In the genomic region with DNA sequence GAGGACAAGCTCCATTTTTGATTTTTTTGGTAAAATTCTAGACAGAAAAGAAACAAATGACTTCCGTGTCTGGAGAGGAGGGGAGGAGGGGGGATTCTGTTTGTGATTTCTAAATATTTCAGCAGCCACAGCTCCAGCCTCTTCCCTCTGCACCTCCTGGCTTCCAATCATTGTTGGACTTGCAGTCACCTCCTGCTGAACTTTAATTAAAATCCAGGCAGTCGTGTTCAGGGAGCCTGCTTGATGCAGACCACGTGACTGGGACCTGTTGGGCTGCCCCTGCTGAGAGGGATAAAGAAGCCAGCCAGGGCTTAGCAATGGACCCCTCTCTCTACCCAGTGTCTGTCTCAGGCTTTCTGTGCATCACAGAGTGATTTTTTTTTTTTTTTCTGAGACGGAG, we compare ENCODE assay signal across 24 cellular contexts.
A peak's percentile ranks its signal among the peaks of the same experiment; 100 is the strongest.
DNase-seq lines count a peak whose midpoint lies in the region; ATAC-seq and TF ChIP-seq lines count a peak whose summit lies in the region.
"Had no signal": no experiment of that assay in that cellular context is flagged by ENCODE, and none has a peak within 500 bp of the region (broad histone marks: within the 10 kb centered on the region; RNA-seq: fewer than 3 reads in every experiment).

No MANE protein-coding gene starts in this region.

- H3K9ac ChIP-seq in H9 (ENCODE audit: extremely low read depth, insufficient read length, low read length): no peak overlapping the region
- no peak overlapping the region for H3K9ac ChIP-seq in neuronal stem cell (ENCODE audit: low read depth, low read length, poor library complexity)

- DNase-seq in H9: no peak
- DNase-seq in NCI-H345 (lab: John Stamatoyannopoulos, UW): peak; percentile 70
- peak; percentile 79 for DNase-seq in ecto neural progenitor cell (ENCODE audit: low spot score)
- DNase-seq in neuronal stem cell (ENCODE audit: low spot score): peak; percentile 65
- DNase-seq in stimulated activated CD4-positive, alpha-beta T cell treated with anti-CD3 and anti-CD28 coated beads, Interleukin-1b, Interleukin-23, amount 100 ng/mL, for 48 hours: no peak
- DNase-seq in AG08396 (ENCODE audit: low spot score): no peak
- DNase-seq: activated CD4-positive, alpha-beta T cell treated with anti-CD3 and anti-CD28 coated beads, Interleukin-2, amount 10 ng/mL, durations not matched to agents 7 days and 5 days; activated CD8-positive, alpha-beta memory T cell treated with anti-CD3 and anti-CD28 coated beads, Interleukin-2, amount 50 U/mL, for 4 hours; activated effector memory CD4-positive, alpha-beta T cell treated with anti-CD3 and anti-CD28 coated beads, Interleukin-2, amount 50 U/mL, for 16 hours; adrenal gland; AML-193; DMS79; effector CD4-positive, alpha-beta T cell; GOT3; left colon; NCI-H187 treated with DMSO at 0.1 percent for 48 hours; NCI-H526; SHP77 treated with DMSO at 0.1 percent for 48 hours; T-helper 1 cell had no signal

- H2BK120ac ChIP-seq in H9 (ENCODE audit: low read depth, low read length, poor library complexity, severe bottlenecking): no peak overlapping the region
- H2BK120ac ChIP-seq in neuronal stem cell (ENCODE audit: low read depth, low read length): no peak overlapping the region

- H3K9me3 Mint-ChIP-seq in H9: peaks cover 0 to 9% of the 10 kb centered on the region in 2 experiments; a peak in 2 of 5 replicates
- H3K9me3 Mint-ChIP-seq: activated CD4-positive, alpha-beta T cell treated with anti-CD3 and anti-CD28 coated beads, Interleukin-2, amount 10 ng/mL, durations not matched to agents 7 days and 5 days had no signal

- no peak overlapping the region for H4K5ac ChIP-seq in H9 (ENCODE audit: insufficient read length, low read depth, low read length)

- no peak overlapping the region for H3K56ac ChIP-seq in H9 (ENCODE audit: insufficient read length, low read depth, low read length)

- H3K4me1 ChIP-seq in H9 (ENCODE audit: insufficient read depth, low read length) (peaks cover 2% of the 10 kb centered on the region; the same call in 1 of the 2 replicates), neuronal stem cell (ENCODE audit: control insufficient read depth in 2 of 2, insufficient read depth in 1 of 2, low read depth in 1 of 2, low read length in 2 of 2) (peaks cover 33 to 46% of the 10 kb centered on the region in 2 donors)
- H3K4me1 ChIP-seq: adrenal gland, suprapubic skin had no signal

- no peaks in the 10 kb centered on the region for H3K23me2 ChIP-seq in H9 (ENCODE audit: insufficient read length, low read depth, low read length, poor library complexity, severe bottlenecking)

- H2BK15ac ChIP-seq in H9 (ENCODE audit: low read depth, low read length) (no peak overlapping the region), neuronal stem cell (ENCODE audit: low read length) (no peak overlapping the region)

- H3K18ac ChIP-seq in H9 (ENCODE audit: insufficient read length, low read depth, low read length) (no peak overlapping the region), neuronal stem cell (ENCODE audit: low read length) (no peak overlapping the region)

- H3K4ac ChIP-seq in H9 (ENCODE audit: low read depth, low read length): no peak overlapping the region
- H3K4ac ChIP-seq in neuronal stem cell (ENCODE audit: low read length): no peak overlapping the region

- H4K20me1 ChIP-seq in H9 (ENCODE audit: control insufficient read depth, insufficient read depth, insufficient read length): no peaks in the 10 kb centered on the region

- H3K27me3 Mint-ChIP-seq in H9 (ENCODE audit: low read depth): no peaks in the 10 kb centered on the region; the same call in 1 of the 2 replicates

- H3K36me3 ChIP-seq in neuronal stem cell (replicated peaks in 1 of 2; ENCODE audit: control insufficient read depth in 2 of 2, insufficient read depth in 2 of 2, low read length in 2 of 2): no peaks in the 10 kb centered on the region
- H3K36me3 ChIP-seq: adrenal gland, gastroesophageal sphincter, neutrophil, suprapubic skin had no signal

- H3K27ac ChIP-seq in H9 (ENCODE audit: insufficient read length, low read depth, low read length): no peak overlapping the region
- H3K27ac ChIP-seq in neuronal stem cell (replicated peaks; ENCODE audit: low read length): peak overlapping the region; percentile 69
- H3K27ac ChIP-seq: adrenal gland, gastroesophageal sphincter, neutrophil, suprapubic skin had no signal

- no peak for ATAC-seq in GM21825 (IDR thresholded peaks at IDR 0.05; ENCODE audit: unreplicated experiment)
- ATAC-seq: esophagus mucosa, gastroesophageal sphincter, left colon had no signal

- no peaks in the 10 kb centered on the region for H3K27me3 ChIP-seq in H9 (ENCODE audit: insufficient read depth, low read length)
- H3K27me3 ChIP-seq in neuronal stem cell (ENCODE audit: control insufficient read depth in 3 of 3, insufficient read depth in 3 of 3, low read depth in 1 of 3, low read length in 3 of 3): no peaks in the 10 kb centered on the region
- H3K27me3 ChIP-seq: adrenal gland, gastroesophageal sphincter, neutrophil, suprapubic skin had no signal

- H2AFZ ChIP-seq in H9 (ENCODE audit: low read length): no peak overlapping the region
- H2AFZ ChIP-seq in neuronal stem cell (ENCODE audit: low read length): peak overlapping the region; percentile 78

- no peaks in the 10 kb centered on the region for H3K79me2 ChIP-seq in H9 (ENCODE audit: insufficient read depth, low read length)

- no peaks in the 10 kb centered on the region; a peak in 1 of 7 replicates for H3K36me3 Mint-ChIP-seq in H9 (ENCODE audit: insufficient read depth in 1 of 3, low read depth in 3 of 3)

- H3K4me3 Mint-ChIP-seq in H9: peak overlapping the region in 1 of 2 experiments; percentile 12; a peak in 1 of 5 replicates
- H3K4me3 Mint-ChIP-seq: activated CD4-positive, alpha-beta T cell treated with anti-CD3 and anti-CD28 coated beads, Interleukin-2, amount 10 ng/mL, durations not matched to agents 7 days and 5 days had no signal

- H2AK5ac ChIP-seq in H9 (ENCODE audit: insufficient read length, low read length): no peak overlapping the region
- no peak overlapping the region for H2AK5ac ChIP-seq in neuronal stem cell (ENCODE audit: low read depth, low read length)

- no CpG with 5 or more reads among the region's 4 CpGs for WGBS in H9 (ENCODE audit: extremely low coverage, insufficient read length, low lambda C conversion rate)
- no CpG with 5 or more reads among the region's 4 CpGs for WGBS in neuronal stem cell (ENCODE audit: extremely low coverage in 2 of 2, insufficient read length in 2 of 2, insufficient replicate concordance in 1 of 2), 2 donors

- H3K27ac Mint-ChIP-seq in H9: peak overlapping the region in 2 of 3 experiments; percentile 59 to 92; a peak in 4 of 7 replicates
- H3K27ac Mint-ChIP-seq: activated CD4-positive, alpha-beta T cell treated with anti-CD3 and anti-CD28 coated beads, Interleukin-2, amount 10 ng/mL, durations not matched to agents 7 days and 5 days had no signal

- no peak for TF ChIP-seq CTCF in H9 (conservative IDR thresholded peaks at IDR 0.05)

- H4K91ac ChIP-seq in H9 (ENCODE audit: insufficient read length, low read depth, low read length) (no peak overlapping the region), neuronal stem cell (ENCODE audit: low read depth, low read length, poor library complexity) (no peak overlapping the region)

- H4K8ac ChIP-seq in H9 (replicated peaks; ENCODE audit: insufficient read length, low read depth, low read length) (no peak overlapping the region), neuronal stem cell (ENCODE audit: low read depth, low read length) (no peak overlapping the region)

- H2BK12ac ChIP-seq in H9 (ENCODE audit: insufficient read length, low read depth, low read length): no peak overlapping the region
- no peak overlapping the region for H2BK12ac ChIP-seq in neuronal stem cell (ENCODE audit: low read length)

- H3T11ph ChIP-seq in H9 (ENCODE audit: low read length): no peak overlapping the region

- peak overlapping the region in 1 of 2 donors; percentile 5 for H3K4me3 ChIP-seq in neuronal stem cell (ENCODE audit: low read length in 2 of 2)
- H3K4me3 ChIP-seq: adrenal gland, gastroesophageal sphincter, suprapubic skin had no signal

- peaks cover 51 to 67% of the 10 kb centered on the region in 2 experiments for H3K4me1 Mint-ChIP-seq in H9
- H3K4me1 Mint-ChIP-seq: activated CD4-positive, alpha-beta T cell treated with anti-CD3 and anti-CD28 coated beads, Interleukin-2, amount 10 ng/mL, durations not matched to agents 7 days and 5 days had no signal

- no peak overlapping the region for H3K23ac ChIP-seq in H9 (ENCODE audit: insufficient read length, low read depth, low read length)
- no peak overlapping the region for H3K23ac ChIP-seq in neuronal stem cell (ENCODE audit: low read depth, low read length, poor library complexity)

- H3K14ac ChIP-seq in H9 (ENCODE audit: insufficient read depth, low read length): no peak overlapping the region
- no peak overlapping the region for H3K14ac ChIP-seq in neuronal stem cell (ENCODE audit: low read length)

- H3K9me3 ChIP-seq in H9 (ENCODE audit: control insufficient read depth, low read depth, low read length) (no peaks in the 10 kb centered on the region), neuronal stem cell (replicated peaks in 1 of 2; ENCODE audit: control insufficient read depth in 2 of 2, insufficient read depth in 1 of 2, low read depth in 1 of 2, low read length in 2 of 2) (no peaks in the 10 kb centered on the region)
- H3K9me3 ChIP-seq: adrenal gland, gastroesophageal sphincter, neutrophil, suprapubic skin had no signal

- no peak overlapping the region for H2BK20ac ChIP-seq in H9 (ENCODE audit: low read depth, low read length, poor library complexity, severe bottlenecking)

- H3K79me1 ChIP-seq in H9 (ENCODE audit: insufficient read depth, low read depth, low read length, poor library complexity, severe bottlenecking) (no peaks in the 10 kb centered on the region), neuronal stem cell (ENCODE audit: low read depth, low read length) (no peaks in the 10 kb centered on the region)

- H2BK5ac ChIP-seq in H9 (ENCODE audit: insufficient read length, low read length) (no peak overlapping the region), neuronal stem cell (ENCODE audit: low read length) (no peak overlapping the region)

- H3K4me2 ChIP-seq in H9 (ENCODE audit: insufficient read depth, insufficient read length, low read length) (no peak overlapping the region), neuronal stem cell (ENCODE audit: insufficient read depth, low read length, poor library complexity, severe bottlenecking) (no peak overlapping the region)

Comparison
In these comparisons a context has a peak if more than half of its experiments do, and no peak if none do; other contexts are left out.
1. DNase-seq: peak in NCI-H345 (single experiment), ecto neural progenitor cell (single experiment) and neuronal stem cell (single experiment); none in H9 (single experiment), stimulated activated CD4-positive, alpha-beta T cell treated with anti-CD3 and anti-CD28 coated beads, Interleukin-1b, Interleukin-23, amount 100 ng/mL, for 48 hours (single experiment) and AG08396 (single experiment).